In genomic region chr1:222653178-222653827, GRCh38 we compare ENCODE assay signal across 11 cellular contexts. TPM values are rescaled to one million over a fixed set of nuclear protein-coding genes. Genes with fewer than 3 reads are reported as not detected.
A peak's percentile ranks its signal among the peaks of the same experiment; 100 is the strongest.
DNase-seq lines count a peak whose midpoint lies in the region; ATAC-seq and TF ChIP-seq lines count a peak whose summit lies in the region.
"Had no signal": no experiment of that assay in that cellular context is flagged by ENCODE, and none has a peak within 500 bp of the region (broad histone marks: within the 10 kb centered on the region; RNA-seq: fewer than 3 reads in every experiment).

No MANE protein-coding gene starts in this region.

- CTCF ChIA-PET in SK-N-SH (lab: Yijun Ruan, JAX): interaction anchor here (0.9 to 2.0 kb wide), 2 partner anchors 19 to 188 kb away, joined by 3 to 5 read pairs; no protein-coding TSS in a partner anchor

- H3F3A ChIP-seq in SK-N-SH (replicated peaks; ENCODE audit: insufficient read depth): peaks cover 6% of the 10 kb centered on the region

- H2AFZ ChIP-seq in SK-N-SH (ENCODE audit: low read depth): no peak overlapping the region

- H3K9me3 ChIP-seq in SK-N-SH (no peaks in the 10 kb centered on the region), WERI-Rb-1 (ENCODE audit: severe bottlenecking) (no peaks in the 10 kb centered on the region)
- H3K9me3 ChIP-seq: BLaER1 had no signal

- TF ChIP-seq EP300 in SK-N-SH (IDR thresholded peaks at IDR 0.05; ENCODE audit: borderline replicate concordance in 1 of 2, low read depth in 1 of 2, low read length in 1 of 2): no peak

- no peaks in the 10 kb centered on the region for H3K9me2 ChIP-seq in SK-N-SH

- ATAC-seq in HG02798 (IDR thresholded peaks at IDR 0.05; ENCODE audit: poor library complexity, unreplicated experiment): peak; percentile 72
- peak; percentile 90 for ATAC-seq in stimulated activated naive CD8-positive, alpha-beta T cell treated with anti-CD3 and anti-CD28 coated beads, Interleukin-15, Interleukin-2, amounts not matched to agents 100 U/mL and 50 U/mL, for 24 hours

- POLR2A ChIA-PET in SK-N-SH (lab: Yijun Ruan, JAX): interaction anchor here (1.6 kb wide), 1 partner anchor 9 kb away, joined by 3 read pairs; no protein-coding TSS in a partner anchor

- no peak overlapping the region for H3K4me2 ChIP-seq in SK-N-SH
- H3K4me2 ChIP-seq: BLaER1 had no signal

- H4K20me1 ChIP-seq in SK-N-SH (ENCODE audit: insufficient read depth): no peaks in the 10 kb centered on the region
- H4K20me1 ChIP-seq: BLaER1 had no signal

- DNase-seq in stimulated activated CD4-positive, alpha-beta T cell treated with anti-CD3 and anti-CD28 coated beads, Interleukin-15, amount 100 ng/mL, for 24 hours: peak; percentile 13
- DNase-seq in stimulated activated CD4-positive, alpha-beta T cell treated with anti-CD3 and anti-CD28 coated beads, Interleukin-4, amount 100 ng/mL, for 4 hours: no peak
- peak; percentile 43 for DNase-seq in MV-4-11 (lab: John Stamatoyannopoulos, UW)
- no peak for DNase-seq in stimulated activated naive CD8-positive, alpha-beta T cell treated with anti-CD3 and anti-CD28 coated beads, Interleukin-15, Interleukin-2, amounts not matched to agents 100 U/mL and 50 U/mL, for 24 hours
- no peak for DNase-seq in SK-N-SH
- DNase-seq in WERI-Rb-1: no peak
- no peak for DNase-seq in T1000 (lab: John Stamatoyannopoulos, UW)
- DNase-seq: H7; stimulated activated CD4-positive, alpha-beta T cell treated with anti-CD3 and anti-CD28 coated beads, Interleukin-4, amount 100 ng/mL, for 1 hour had no signal

- H3K79me2 ChIP-seq in SK-N-SH (ENCODE audit: insufficient read depth): no peaks in the 10 kb centered on the region

- no peak for TF ChIP-seq CTCF in SK-N-SH (IDR thresholded peaks at IDR 0.05)
- TF ChIP-seq CTCF in WERI-Rb-1 (IDR thresholded peaks at IDR 0.05; ENCODE audit: low read depth, low read length): no peak

- H3K36me3 ChIP-seq in SK-N-SH (replicated peaks in 1 of 2; ENCODE audit: control insufficient read depth in 1 of 2, insufficient read depth in 2 of 2, low read length in 1 of 2) (peaks cover 74 to 94% of the 10 kb centered on the region in 2 experiments), WERI-Rb-1 (peaks cover 3% of the 10 kb centered on the region)

- no peaks in the 10 kb centered on the region for H3K27me3 ChIP-seq in SK-N-SH (ENCODE audit: insufficient read depth)
- H3K27me3 ChIP-seq in WERI-Rb-1 (ENCODE audit: insufficient read depth, low read depth, severe bottlenecking): no peaks in the 10 kb centered on the region
- H3K27me3 ChIP-seq: BLaER1 had no signal

- H3K9ac ChIP-seq in SK-N-SH: no peak overlapping the region

- no peak for TF ChIP-seq RAD21 in SK-N-SH (IDR thresholded peaks at IDR 0.05; ENCODE audit: low read length)

- H3K4me1 ChIP-seq in SK-N-SH (ENCODE audit: control insufficient read depth in 1 of 2, insufficient read depth in 2 of 2, low read depth in 1 of 2, low read length in 1 of 2): no peaks in the 10 kb centered on the region

- no peak overlapping the region for H3K4me3 ChIP-seq in SK-N-SH (ENCODE audit: low read depth in 2 of 2, low read length in 1 of 2)
- H3K4me3 ChIP-seq in WERI-Rb-1 (ENCODE audit: low read depth, low read length): no peak overlapping the region
- H3K4me3 ChIP-seq: BLaER1 had no signal

- WGBS in SK-N-SH (ENCODE audit: low lambda C conversion rate): 96% methylated on average over 2 of the region's 2 CpGs

- H3K27ac ChIP-seq in SK-N-SH (ENCODE audit: low read depth in 2 of 2, low read length in 1 of 2) (no peak overlapping the region), WERI-Rb-1 (no peak overlapping the region)

TF ChIP-seq in SK-N-SH, 30 proteins besides CTCF, POLR2A, EP300 and RAD21:
- TF ChIP-seq USF1 (IDR thresholded peaks at IDR 0.05; ENCODE audit: borderline replicate concordance, low read depth) (no peak), FOXM1 (IDR thresholded peaks at IDR 0.05; ENCODE audit: low read depth) (no peak), MAX (IDR thresholded peaks at IDR 0.05; ENCODE audit: low read depth) (no peak), JUND (IDR thresholded peaks at IDR 0.05) (no peak), CHD2 (IDR thresholded peaks at IDR 0.05; ENCODE audit: low read length, partially characterized antibody) (no peak), ZBTB33 (IDR thresholded peaks at IDR 0.05; ENCODE audit: borderline replicate concordance, low read depth) (no peak)

RNA-seq across cellular contexts. Expression of gene MIA3, which starts 35.4 kb away (rescaled TPM):
- polyA plus RNA-seq in SK-N-SH (2012; rRNA removed): 47.0 and 51.4 TPM in 2 replicates
- 15.9 and 24.8 TPM in 2 replicates for polyA plus RNA-seq in SK-N-SH (2012; cell fraction: cytosol; rRNA removed)
- polyA plus RNA-seq in SK-N-SH (2012; cell fraction: nucleus; rRNA removed): 104 and 144 TPM in 2 replicates

RNA-seq across cellular contexts. Expression of gene AIDA, which starts 59.0 kb away (rescaled TPM):
- polyA plus RNA-seq in SK-N-SH (2012; rRNA removed): 20.8 and 31.7 TPM in 2 replicates
- 41.1 and 45.6 TPM in 2 replicates for polyA plus RNA-seq in SK-N-SH (2012; cell fraction: cytosol; rRNA removed)
- polyA plus RNA-seq in SK-N-SH (2012; cell fraction: nucleus; rRNA removed): 4.9 and 11.4 TPM in 2 replicates

RNA-seq across cellular contexts. Expression of gene BROX, which starts 59.1 kb away (rescaled TPM):
- polyA plus RNA-seq in SK-N-SH (2012; rRNA removed): 3.8 and 4.0 TPM in 2 replicates
- polyA plus RNA-seq in SK-N-SH (2012; cell fraction: cytosol; rRNA removed): 6.2 and 8.3 TPM in 2 replicates
- polyA plus RNA-seq in SK-N-SH (2012; cell fraction: nucleus; rRNA removed): 6.5 and 6.6 TPM in 2 replicates

Comparison
In these comparisons a context has a peak if more than half of its experiments do, and no peak if none do; other contexts are left out.
1. DNase-seq: peak in stimulated activated CD4-positive, alpha-beta T cell treated with anti-CD3 and anti-CD28 coated beads, Interleukin-15, amount 100 ng/mL, for 24 hours (single experiment) and MV-4-11 (single experiment); none in stimulated activated CD4-positive, alpha-beta T cell treated with anti-CD3 and anti-CD28 coated beads, Interleukin-4, amount 100 ng/mL, for 4 hours (0 of 2), stimulated activated naive CD8-positive, alpha-beta T cell treated with anti-CD3 and anti-CD28 coated beads, Interleukin-15, Interleukin-2, amounts not matched to agents 100 U/mL and 50 U/mL, for 24 hours (single experiment), SK-N-SH (single experiment), WERI-Rb-1 (single experiment) and T1000 (single experiment).